ENCODE assay signal across 1 cellular context in genomic region chr7:139598642-139599041, GRCh38.
TF ChIP-seq lines count a peak whose summit lies in the region.

No MANE protein-coding gene starts in this region.

TF ChIP-seq in GM12878, 131 proteins besides CTCF, POLR2A, EP300 and RAD21 (continued from another document):
- TF ChIP-seq CEBPB (IDR thresholded peaks at IDR 0.05; ENCODE audit: borderline replicate concordance in 1 of 2, low read depth in 2 of 2, low read length in 2 of 2): no peak
- no peak for TF ChIP-seq NBN (IDR thresholded peaks at IDR 0.05)
- TF ChIP-seq BHLHE40 (IDR thresholded peaks at IDR 0.05; ENCODE audit: borderline replicate concordance in 1 of 2, low read depth in 2 of 2, low read length in 1 of 2): no peak
- TF ChIP-seq RELA (IDR thresholded peaks at IDR 0.05; ENCODE audit: borderline replicate concordance, partially characterized antibody): no peak
- no peak for TF ChIP-seq IRF5 (IDR thresholded peaks at IDR 0.05; ENCODE audit: borderline replicate concordance)
- TF ChIP-seq ZNF622 (IDR thresholded peaks at IDR 0.05): no peak
- TF ChIP-seq HDGF (IDR thresholded peaks at IDR 0.05): no peak
- TF ChIP-seq POU2F2 (IDR thresholded peaks at IDR 0.05; ENCODE audit: borderline replicate concordance, low read depth, low read length): no peak
- no peak for TF ChIP-seq PBX3 (IDR thresholded peaks at IDR 0.05; ENCODE audit: insufficient replicate concordance, low read depth, low read length)
